1 cellular context compared by ENCODE assay signal in the genomic region with DNA sequence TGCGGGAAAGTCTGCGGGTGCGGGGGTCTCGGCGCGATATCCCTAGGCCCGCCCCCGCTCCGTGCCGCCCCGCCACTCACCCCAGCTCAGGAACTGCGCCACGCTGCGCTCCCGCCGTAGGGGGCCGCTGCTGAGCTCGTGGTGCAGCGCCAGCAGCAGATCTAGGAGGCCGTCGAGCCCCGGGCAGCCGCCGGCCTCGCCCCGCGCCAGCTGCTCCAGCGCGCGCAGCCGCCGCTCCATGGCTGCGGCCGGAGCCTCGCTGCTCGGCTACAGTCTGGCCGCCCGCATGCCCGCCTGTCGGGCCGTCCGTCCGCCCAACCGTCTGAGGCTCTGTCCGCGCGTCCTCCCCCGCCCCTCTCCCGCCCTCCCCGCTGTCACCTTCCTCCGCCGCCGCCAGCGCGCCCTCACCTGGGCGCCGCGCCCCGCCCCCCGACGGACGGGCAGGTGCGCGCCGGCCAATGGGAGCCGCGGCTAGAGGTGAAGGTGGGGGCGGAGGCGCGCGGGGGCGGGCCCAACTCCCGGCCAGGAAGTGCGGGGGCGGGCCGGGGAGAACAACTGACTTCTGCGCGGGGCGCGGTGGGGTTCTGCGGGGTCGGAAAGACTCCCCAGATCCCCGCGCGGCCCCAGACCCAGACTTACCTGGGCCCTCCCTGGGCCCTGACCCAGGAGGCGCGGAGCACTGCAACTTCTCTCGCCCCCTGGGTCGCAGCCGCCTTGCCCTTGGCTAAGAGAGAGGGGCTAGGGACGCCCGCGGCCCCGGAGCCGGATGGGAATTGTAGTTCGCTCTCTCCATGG.
A peak's percentile ranks its signal among the peaks of the same experiment; 100 is the strongest.
TF ChIP-seq lines count a peak whose summit lies in the region.

A gene with protein sequence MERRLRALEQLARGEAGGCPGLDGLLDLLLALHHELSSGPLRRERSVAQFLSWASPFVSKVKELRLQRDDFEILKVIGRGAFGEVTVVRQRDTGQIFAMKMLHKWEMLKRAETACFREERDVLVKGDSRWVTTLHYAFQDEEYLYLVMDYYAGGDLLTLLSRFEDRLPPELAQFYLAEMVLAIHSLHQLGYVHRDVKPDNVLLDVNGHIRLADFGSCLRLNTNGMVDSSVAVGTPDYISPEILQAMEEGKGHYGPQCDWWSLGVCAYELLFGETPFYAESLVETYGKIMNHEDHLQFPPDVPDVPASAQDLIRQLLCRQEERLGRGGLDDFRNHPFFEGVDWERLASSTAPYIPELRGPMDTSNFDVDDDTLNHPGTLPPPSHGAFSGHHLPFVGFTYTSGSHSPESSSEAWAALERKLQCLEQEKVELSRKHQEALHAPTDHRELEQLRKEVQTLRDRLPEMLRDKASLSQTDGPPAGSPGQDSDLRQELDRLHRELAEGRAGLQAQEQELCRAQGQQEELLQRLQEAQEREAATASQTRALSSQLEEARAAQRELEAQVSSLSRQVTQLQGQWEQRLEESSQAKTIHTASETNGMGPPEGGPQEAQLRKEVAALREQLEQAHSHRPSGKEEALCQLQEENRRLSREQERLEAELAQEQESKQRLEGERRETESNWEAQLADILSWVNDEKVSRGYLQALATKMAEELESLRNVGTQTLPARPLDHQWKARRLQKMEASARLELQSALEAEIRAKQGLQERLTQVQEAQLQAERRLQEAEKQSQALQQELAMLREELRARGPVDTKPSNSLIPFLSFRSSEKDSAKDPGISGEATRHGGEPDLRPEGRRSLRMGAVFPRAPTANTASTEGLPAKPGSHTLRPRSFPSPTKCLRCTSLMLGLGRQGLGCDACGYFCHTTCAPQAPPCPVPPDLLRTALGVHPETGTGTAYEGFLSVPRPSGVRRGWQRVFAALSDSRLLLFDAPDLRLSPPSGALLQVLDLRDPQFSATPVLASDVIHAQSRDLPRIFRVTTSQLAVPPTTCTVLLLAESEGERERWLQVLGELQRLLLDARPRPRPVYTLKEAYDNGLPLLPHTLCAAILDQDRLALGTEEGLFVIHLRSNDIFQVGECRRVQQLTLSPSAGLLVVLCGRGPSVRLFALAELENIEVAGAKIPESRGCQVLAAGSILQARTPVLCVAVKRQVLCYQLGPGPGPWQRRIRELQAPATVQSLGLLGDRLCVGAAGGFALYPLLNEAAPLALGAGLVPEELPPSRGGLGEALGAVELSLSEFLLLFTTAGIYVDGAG (N-terminal part only) (minus strand): TSS at position 324 of the 795 bp plus-strand sequence. CDS start 84 bp downstream, at position 240.

TF ChIP-seq in K562, 482 proteins besides CTCF, POLR2A, EP300 and RAD21 (continued from another document):
- TF ChIP-seq, protein P1, sequence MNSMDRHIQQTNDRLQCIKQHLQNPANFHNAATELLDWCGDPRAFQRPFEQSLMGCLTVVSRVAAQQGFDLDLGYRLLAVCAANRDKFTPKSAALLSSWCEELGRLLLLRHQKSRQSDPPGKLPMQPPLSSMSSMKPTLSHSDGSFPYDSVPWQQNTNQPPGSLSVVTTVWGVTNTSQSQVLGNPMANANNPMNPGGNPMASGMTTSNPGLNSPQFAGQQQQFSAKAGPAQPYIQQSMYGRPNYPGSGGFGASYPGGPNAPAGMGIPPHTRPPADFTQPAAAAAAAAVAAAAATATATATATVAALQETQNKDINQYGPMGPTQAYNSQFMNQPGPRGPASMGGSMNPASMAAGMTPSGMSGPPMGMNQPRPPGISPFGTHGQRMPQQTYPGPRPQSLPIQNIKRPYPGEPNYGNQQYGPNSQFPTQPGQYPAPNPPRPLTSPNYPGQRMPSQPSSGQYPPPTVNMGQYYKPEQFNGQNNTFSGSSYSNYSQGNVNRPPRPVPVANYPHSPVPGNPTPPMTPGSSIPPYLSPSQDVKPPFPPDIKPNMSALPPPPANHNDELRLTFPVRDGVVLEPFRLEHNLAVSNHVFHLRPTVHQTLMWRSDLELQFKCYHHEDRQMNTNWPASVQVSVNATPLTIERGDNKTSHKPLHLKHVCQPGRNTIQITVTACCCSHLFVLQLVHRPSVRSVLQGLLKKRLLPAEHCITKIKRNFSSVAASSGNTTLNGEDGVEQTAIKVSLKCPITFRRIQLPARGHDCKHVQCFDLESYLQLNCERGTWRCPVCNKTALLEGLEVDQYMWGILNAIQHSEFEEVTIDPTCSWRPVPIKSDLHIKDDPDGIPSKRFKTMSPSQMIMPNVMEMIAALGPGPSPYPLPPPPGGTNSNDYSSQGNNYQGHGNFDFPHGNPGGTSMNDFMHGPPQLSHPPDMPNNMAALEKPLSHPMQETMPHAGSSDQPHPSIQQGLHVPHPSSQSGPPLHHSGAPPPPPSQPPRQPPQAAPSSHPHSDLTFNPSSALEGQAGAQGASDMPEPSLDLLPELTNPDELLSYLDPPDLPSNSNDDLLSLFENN (IDR thresholded peaks at IDR 0.05; ENCODE audit: low read depth in 2 of 2, low read length in 2 of 2): no peak
- TF ChIP-seq, protein P2, sequence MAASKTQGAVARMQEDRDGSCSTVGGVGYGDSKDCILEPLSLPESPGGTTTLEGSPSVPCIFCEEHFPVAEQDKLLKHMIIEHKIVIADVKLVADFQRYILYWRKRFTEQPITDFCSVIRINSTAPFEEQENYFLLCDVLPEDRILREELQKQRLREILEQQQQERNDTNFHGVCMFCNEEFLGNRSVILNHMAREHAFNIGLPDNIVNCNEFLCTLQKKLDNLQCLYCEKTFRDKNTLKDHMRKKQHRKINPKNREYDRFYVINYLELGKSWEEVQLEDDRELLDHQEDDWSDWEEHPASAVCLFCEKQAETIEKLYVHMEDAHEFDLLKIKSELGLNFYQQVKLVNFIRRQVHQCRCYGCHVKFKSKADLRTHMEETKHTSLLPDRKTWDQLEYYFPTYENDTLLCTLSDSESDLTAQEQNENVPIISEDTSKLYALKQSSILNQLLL (CRISPR knock-in tag; IDR thresholded peaks at IDR 0.05; ENCODE audit: borderline replicate concordance): no peak
- TF ChIP-seq RBM34 (IDR thresholded peaks at IDR 0.05; ENCODE audit: borderline replicate concordance, insufficient read depth, low read length) (no peak), ZNF431 (CRISPR knock-in tag; IDR thresholded peaks at IDR 0.05) (no peak), ZNF41 (CRISPR knock-in tag; conservative IDR thresholded peaks at IDR 0.05) (no peak), PCBP1 (IDR thresholded peaks at IDR 0.05; ENCODE audit: low read depth, low read length, poor library complexity, severe bottlenecking) (peak; percentile 80), POU5F1 (IDR thresholded peaks at IDR 0.05; ENCODE audit: borderline replicate concordance, low read depth, low read length, partially characterized antibody) (no peak), ZNF699 (CRISPR knock-in tag; IDR thresholded peaks at IDR 0.05; ENCODE audit: insufficient replicate concordance) (no peak), ZNF175 (CRISPR knock-in tag; IDR thresholded peaks at IDR 0.05; ENCODE audit: low read depth) (no peak), CXXC5 (CRISPR knock-in tag; IDR thresholded peaks at IDR 0.05) (peak; percentile 75), CTBP1 (IDR thresholded peaks at IDR 0.05; ENCODE audit: borderline replicate concordance) (peak; percentile 77; the same call in 1 of the 2 replicates), MEF2D (tag; conservative IDR thresholded peaks at IDR 0.05; ENCODE audit: low read depth) (no peak), PHF20 (IDR thresholded peaks at IDR 0.05; ENCODE audit: partially characterized antibody) (no peak), CHCHD3 (CRISPR knock-in tag; IDR thresholded peaks at IDR 0.05) (no peak), HNRNPLL (IDR thresholded peaks at IDR 0.05; ENCODE audit: low read depth, low read length, poor library complexity, severe bottlenecking) (peak; percentile 88), EP400 (IDR thresholded peaks at IDR 0.05) (no peak)
- TF ChIP-seq, protein P3, sequence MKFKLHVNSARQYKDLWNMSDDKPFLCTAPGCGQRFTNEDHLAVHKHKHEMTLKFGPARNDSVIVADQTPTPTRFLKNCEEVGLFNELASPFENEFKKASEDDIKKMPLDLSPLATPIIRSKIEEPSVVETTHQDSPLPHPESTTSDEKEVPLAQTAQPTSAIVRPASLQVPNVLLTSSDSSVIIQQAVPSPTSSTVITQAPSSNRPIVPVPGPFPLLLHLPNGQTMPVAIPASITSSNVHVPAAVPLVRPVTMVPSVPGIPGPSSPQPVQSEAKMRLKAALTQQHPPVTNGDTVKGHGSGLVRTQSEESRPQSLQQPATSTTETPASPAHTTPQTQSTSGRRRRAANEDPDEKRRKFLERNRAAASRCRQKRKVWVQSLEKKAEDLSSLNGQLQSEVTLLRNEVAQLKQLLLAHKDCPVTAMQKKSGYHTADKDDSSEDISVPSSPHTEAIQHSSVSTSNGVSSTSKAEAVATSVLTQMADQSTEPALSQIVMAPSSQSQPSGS (CRISPR knock-in tag; IDR thresholded peaks at IDR 0.05): no peak
- TF ChIP-seq, protein P4, sequence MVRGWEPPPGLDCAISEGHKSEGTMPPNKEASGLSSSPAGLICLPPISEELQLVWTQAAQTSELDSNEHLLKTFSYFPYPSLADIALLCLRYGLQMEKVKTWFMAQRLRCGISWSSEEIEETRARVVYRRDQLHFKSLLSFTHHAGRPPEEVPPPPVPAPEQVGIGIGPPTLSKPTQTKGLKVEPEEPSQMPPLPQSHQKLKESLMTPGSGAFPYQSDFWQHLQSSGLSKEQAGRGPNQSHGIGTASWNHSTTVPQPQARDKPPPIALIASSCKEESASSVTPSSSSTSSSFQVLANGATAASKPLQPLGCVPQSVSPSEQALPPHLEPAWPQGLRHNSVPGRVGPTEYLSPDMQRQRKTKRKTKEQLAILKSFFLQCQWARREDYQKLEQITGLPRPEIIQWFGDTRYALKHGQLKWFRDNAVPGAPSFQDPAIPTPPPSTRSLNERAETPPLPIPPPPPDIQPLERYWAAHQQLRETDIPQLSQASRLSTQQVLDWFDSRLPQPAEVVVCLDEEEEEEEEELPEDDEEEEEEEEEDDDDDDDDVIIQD (CRISPR knock-in tag; IDR thresholded peaks at IDR 0.05): no peak
- TF ChIP-seq, protein P5, sequence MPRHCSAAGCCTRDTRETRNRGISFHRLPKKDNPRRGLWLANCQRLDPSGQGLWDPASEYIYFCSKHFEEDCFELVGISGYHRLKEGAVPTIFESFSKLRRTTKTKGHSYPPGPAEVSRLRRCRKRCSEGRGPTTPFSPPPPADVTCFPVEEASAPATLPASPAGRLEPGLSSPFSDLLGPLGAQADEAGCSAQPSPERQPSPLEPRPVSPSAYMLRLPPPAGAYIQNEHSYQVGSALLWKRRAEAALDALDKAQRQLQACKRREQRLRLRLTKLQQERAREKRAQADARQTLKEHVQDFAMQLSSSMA (CRISPR knock-in tag; IDR thresholded peaks at IDR 0.05): no peak
